ENCODE assay signal across 1 cellular context in genomic region chr2:100977511-100977910, GRCh38.
TF ChIP-seq lines count a peak whose summit lies in the region.

No MANE protein-coding gene starts in this region.

TF ChIP-seq in HEK293T, 16 proteins besides CTCF, POLR2A, EP300 and RAD21 (continued from another document):
- TF ChIP-seq BHLHE40 (IDR thresholded peaks at IDR 0.05; ENCODE audit: borderline replicate concordance): no peak
- no peak for TF ChIP-seq FOXA1 (IDR thresholded peaks at IDR 0.05)
- TF ChIP-seq PKNOX1 (IDR thresholded peaks at IDR 0.05): no peak
- TF ChIP-seq SP1 (IDR thresholded peaks at IDR 0.05): no peak
- TF ChIP-seq FOXK2 (IDR thresholded peaks at IDR 0.05): no peak
- no peak for TF ChIP-seq HDGF (IDR thresholded peaks at IDR 0.05; ENCODE audit: borderline replicate concordance)
- TF ChIP-seq TARDBP (IDR thresholded peaks at IDR 0.05): no peak
- TF ChIP-seq ARNT (IDR thresholded peaks at IDR 0.05): no peak
- TF ChIP-seq FOXM1 (IDR thresholded peaks at IDR 0.05; ENCODE audit: borderline replicate concordance): no peak
